In genomic region chr12:111440152-111440551, GRCh38 we compare ENCODE assay signal across 14 cellular contexts. TPM values are rescaled to one million over a fixed set of nuclear protein-coding genes. Genes with fewer than 3 reads are reported as not detected.
DNase-seq lines count a peak whose midpoint lies in the region; ATAC-seq and TF ChIP-seq lines count a peak whose summit lies in the region.
"Had no signal": no experiment of that assay in that cellular context is flagged by ENCODE, and none has a peak within 500 bp of the region (broad histone marks: within the 10 kb centered on the region; RNA-seq: fewer than 3 reads in every experiment).

No MANE protein-coding gene starts in this region.

- no peak overlapping the region for H3K4me3 ChIP-seq in KMS-11 (IDR thresholded peaks at IDR 0.05; ENCODE audit: insufficient read depth, low read depth, low read length)
- H3K4me3 ChIP-seq in osteoblast (ENCODE audit: insufficient read depth, low read length), result no peak overlapping the region
- H3K4me3 ChIP-seq: hepatocyte, smooth muscle cell had no signal

- H3K36me3 ChIP-seq in KMS-11 (ENCODE audit: insufficient read depth), result no peaks in the 10 kb centered on the region
- H3K36me3 ChIP-seq in osteoblast (ENCODE audit: insufficient read depth, low read length), result peaks cover 14% of the 10 kb centered on the region

- peak overlapping the region; percentile 78 to 97 (median 93) for H3K27ac Mint-ChIP-seq in CD14-positive monocyte

- ATAC-seq in GM19328 (IDR thresholded peaks at IDR 0.05; ENCODE audit: unreplicated experiment), result no peak
- ATAC-seq: activated T-cell treated with anti-CD3 and anti-CD28 coated beads, Interleukin-2, amount 50 U/mL, for 4 hours had no signal

- DNase-seq in CD14-positive monocyte (ENCODE audit: low spot score) (no peak), osteoblast (ENCODE audit: insufficient read length, low spot score, missing footprints) (no peak), epidermal melanocyte (ENCODE audit: insufficient read length, low spot score) (no peak), H4 (ENCODE audit: low spot score) (no peak)
- DNase-seq in stimulated activated CD4-positive, alpha-beta T cell treated with anti-CD3 and anti-CD28 coated beads, Interleukin-4, amount 100 ng/mL, for 4 hours, result no peak
- DNase-seq: activated T-cell treated with anti-CD3 and anti-CD28 coated beads, Interleukin-2, amount 50 U/mL, for 4 hours; midbrain; NCI-H1092; T1000 had no signal

- H3K79me2 ChIP-seq in KMS-11 (ENCODE audit: insufficient read depth, low read depth) (peaks cover 42% of the 10 kb centered on the region), osteoblast (ENCODE audit: insufficient read depth, low read length) (peaks cover 98% of the 10 kb centered on the region)
- H3K79me2 ChIP-seq: hepatocyte had no signal

- H3K27me3 ChIP-seq in KMS-11 (ENCODE audit: insufficient read depth, low read depth) (no peaks in the 10 kb centered on the region), osteoblast (ENCODE audit: insufficient read depth, low read length) (no peaks in the 10 kb centered on the region)
- H3K27me3 ChIP-seq: hepatocyte had no signal

- peaks cover 100% of the 10 kb centered on the region for H3K4me1 Mint-ChIP-seq in CD14-positive monocyte

- H2AFZ ChIP-seq in KMS-11 (ENCODE audit: low read depth) (no peak overlapping the region), osteoblast (ENCODE audit: low read length) (no peak overlapping the region)
- H2AFZ ChIP-seq: hepatocyte had no signal

- H3K27me3 Mint-ChIP-seq in CD14-positive monocyte (ENCODE audit: low read depth in 3 of 3), result peaks cover 0 to 5% (median 0%) of the 10 kb centered on the region in 3 donors

- no peak overlapping the region for H3K9ac ChIP-seq in KMS-11

- H3K36me3 Mint-ChIP-seq in CD14-positive monocyte, result peaks cover 40 to 62% of the 10 kb centered on the region in 2 donors

- no peaks in the 10 kb centered on the region for H3K9me3 ChIP-seq in osteoblast (ENCODE audit: low read depth, low read length)

- intact Hi-C loops in CD14-positive monocyte (cut with micrococcal nuclease), result no loop called here

- H3K4me2 ChIP-seq in KMS-11 (peak overlapping the region; percentile 63; the same call in 1 of the 2 replicates), osteoblast (ENCODE audit: insufficient read depth, low read length) (no peak overlapping the region)
- H3K4me2 ChIP-seq: hepatocyte, smooth muscle cell had no signal

- H3K4me1 ChIP-seq in KMS-11 (ENCODE audit: low read depth, poor library complexity, severe bottlenecking) (peaks cover 98% of the 10 kb centered on the region), osteoblast (ENCODE audit: insufficient read depth, low read length) (peaks cover 55% of the 10 kb centered on the region)

- H3K27ac ChIP-seq in KMS-11 (no peak overlapping the region; the same call in 1 of the 2 replicates), cingulate gyrus (ENCODE audit: low read depth, low read length) (peak overlapping the region; percentile 49), osteoblast (ENCODE audit: low read depth, low read length) (peak overlapping the region; percentile 42)
- H3K27ac ChIP-seq: hepatocyte had no signal

- H4K20me1 ChIP-seq in KMS-11 (ENCODE audit: insufficient read depth) (no peaks in the 10 kb centered on the region), osteoblast (ENCODE audit: insufficient read depth, low read length) (peaks cover 78% of the 10 kb centered on the region)

- H3K9me3 Mint-ChIP-seq in CD14-positive monocyte, result no peaks in the 10 kb centered on the region
- H3K9me3 Mint-ChIP-seq: activated T-cell treated with anti-CD3 and anti-CD28 coated beads, Interleukin-2, amount 50 U/mL, for 4 hours had no signal

- TF ChIP-seq CTCF in CD14-positive monocyte (IDR thresholded peaks at IDR 0.05) (no peak), KMS-11 (conservative IDR thresholded peaks at IDR 0.05; ENCODE audit: low read depth, low read length) (no peak), osteoblast (IDR thresholded peaks at IDR 0.05; ENCODE audit: extremely low read depth, low read depth, low read length) (no peak)

- H3K4me3 Mint-ChIP-seq in CD14-positive monocyte, result peak overlapping the region in 1 of 2 donors; percentile 48
- H3K4me3 Mint-ChIP-seq: activated T-cell treated with anti-CD3 and anti-CD28 coated beads, Interleukin-2, amount 50 U/mL, for 4 hours had no signal

RNA-seq across cellular contexts. Expression of gene SH2B3, which starts 34.4 kb away (rescaled TPM):
- 10 to 100 TPM; 15.2 to 33.5 TPM for polyA plus RNA-seq in CD14-positive monocyte
- total RNA-seq in osteoblast, result 32.4 and 51.4 TPM in 2 replicates
- total RNA-seq in H4 (2014; rRNA removed; shearing (Covaris generic)), result 11.5 and 12.1 TPM in 2 replicates
